ENCODE assay signal across 1 cellular context in genomic region chrX:80511969-80512760, GRCh38.
A peak's percentile ranks its signal among the peaks of the same experiment; 100 is the strongest.
TF ChIP-seq lines count a peak whose summit lies in the region.

No MANE protein-coding gene starts in this region.

TF ChIP-seq in K562, 482 proteins besides CTCF, POLR2A, EP300 and RAD21 (continued from another document and continues in another):
- TF ChIP-seq, protein P1, sequence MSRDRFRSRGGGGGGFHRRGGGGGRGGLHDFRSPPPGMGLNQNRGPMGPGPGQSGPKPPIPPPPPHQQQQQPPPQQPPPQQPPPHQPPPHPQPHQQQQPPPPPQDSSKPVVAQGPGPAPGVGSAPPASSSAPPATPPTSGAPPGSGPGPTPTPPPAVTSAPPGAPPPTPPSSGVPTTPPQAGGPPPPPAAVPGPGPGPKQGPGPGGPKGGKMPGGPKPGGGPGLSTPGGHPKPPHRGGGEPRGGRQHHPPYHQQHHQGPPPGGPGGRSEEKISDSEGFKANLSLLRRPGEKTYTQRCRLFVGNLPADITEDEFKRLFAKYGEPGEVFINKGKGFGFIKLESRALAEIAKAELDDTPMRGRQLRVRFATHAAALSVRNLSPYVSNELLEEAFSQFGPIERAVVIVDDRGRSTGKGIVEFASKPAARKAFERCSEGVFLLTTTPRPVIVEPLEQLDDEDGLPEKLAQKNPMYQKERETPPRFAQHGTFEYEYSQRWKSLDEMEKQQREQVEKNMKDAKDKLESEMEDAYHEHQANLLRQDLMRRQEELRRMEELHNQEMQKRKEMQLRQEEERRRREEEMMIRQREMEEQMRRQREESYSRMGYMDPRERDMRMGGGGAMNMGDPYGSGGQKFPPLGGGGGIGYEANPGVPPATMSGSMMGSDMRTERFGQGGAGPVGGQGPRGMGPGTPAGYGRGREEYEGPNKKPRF (IDR thresholded peaks at IDR 0.05; ENCODE audit: low read depth, low read length) = no peak
- TF ChIP-seq MECOM (CRISPR knock-in tag; IDR thresholded peaks at IDR 0.05) (peak; percentile 37; the same call in 1 of the 2 replicates), SMAD2 (IDR thresholded peaks at IDR 0.05; ENCODE audit: low read depth, low read length) (no peak), PHB (CRISPR knock-in tag; IDR thresholded peaks at IDR 0.05) (no peak), HEY1 (CRISPR knock-in tag; IDR thresholded peaks at IDR 0.05; ENCODE audit: borderline replicate concordance) (no peak), CREB1 (IDR thresholded peaks at IDR 0.05) (peak; percentile 44; the same call in 1 of the 2 replicates), CREB1 (CRISPR knock-in tag; IDR thresholded peaks at IDR 0.05) (no peak), SIRT6 (IDR thresholded peaks at IDR 0.05; ENCODE audit: low read depth, low read length) (no peak), PURB (CRISPR knock-in tag; IDR thresholded peaks at IDR 0.05; ENCODE audit: low read depth) (no peak), PCBP2 (IDR thresholded peaks at IDR 0.05; ENCODE audit: low read depth, low read length, poor library complexity, severe bottlenecking) (no peak), PTRF (tag; IDR thresholded peaks at IDR 0.05) (no peak), MAFK (IDR thresholded peaks at IDR 0.05; ENCODE audit: low read length) (peak; percentile 63), ZNF324 (CRISPR knock-in tag; IDR thresholded peaks at IDR 0.05) (no peak), STAT5B (CRISPR knock-in tag; IDR thresholded peaks at IDR 0.05) (no peak), CBX3 (IDR thresholded peaks at IDR 0.05; ENCODE audit: borderline replicate concordance in 1 of 2, low read length in 2 of 2) (no peak; a peak in 1 of 3 replicates), MAFG (tag; conservative IDR thresholded peaks at IDR 0.05) (peak; percentile 82), THRA (IDR thresholded peaks at IDR 0.05) (no peak), ZNF444 (CRISPR knock-in tag; IDR thresholded peaks at IDR 0.05) (no peak), SRSF1 (IDR thresholded peaks at IDR 0.05; ENCODE audit: low read depth, low read length) (no peak), SIX5 (IDR thresholded peaks at IDR 0.05; ENCODE audit: borderline replicate concordance in 1 of 2, insufficient read depth in 1 of 2, low read depth in 1 of 2, low read length in 2 of 2) (no peak), ZBED1 (IDR thresholded peaks at IDR 0.05) (peak; percentile 67; the same call in 1 of the 2 replicates), ATF2 (CRISPR knock-in tag; IDR thresholded peaks at IDR 0.05) (no peak), ZNF175 (CRISPR knock-in tag; IDR thresholded peaks at IDR 0.05; ENCODE audit: low read depth) (no peak), SP2 (IDR thresholded peaks at IDR 0.05; ENCODE audit: extremely low read depth, low read depth, low read length, poor library complexity, severe bottlenecking) (no peak), NR2C1 (IDR thresholded peaks at IDR 0.05) (no peak), NR2C1 (tag; IDR thresholded peaks at IDR 0.05) (no peak), ILK (tag; IDR thresholded peaks at IDR 0.05; ENCODE audit: borderline replicate concordance, low read depth) (no peak), BDP1 (IDR thresholded peaks at IDR 0.05; ENCODE audit: insufficient read depth, insufficient read length) (no peak), NR3C1 (CRISPR knock-in tag; IDR thresholded peaks at IDR 0.05) (no peak), NUFIP1 (IDR thresholded peaks at IDR 0.05; ENCODE audit: partially characterized antibody) (no peak), RFX7 (CRISPR knock-in tag; IDR thresholded peaks at IDR 0.05) (no peak), CTCFL (IDR thresholded peaks at IDR 0.05; ENCODE audit: borderline replicate concordance, insufficient read depth, low read depth, low read length, poor library complexity, severe bottlenecking) (no peak), ZNF184 (CRISPR knock-in tag; IDR thresholded peaks at IDR 0.05) (no peak), XRCC3 (IDR thresholded peaks at IDR 0.05) (no peak), ARHGAP35 (IDR thresholded peaks at IDR 0.05; ENCODE audit: partially characterized antibody) (no peak), STAG1 (CRISPR knock-in tag; IDR thresholded peaks at IDR 0.05; ENCODE audit: borderline replicate concordance) (no peak), GABPB2 (CRISPR knock-in tag; conservative IDR thresholded peaks at IDR 0.05) (no peak), YY1 (IDR thresholded peaks at IDR 0.05; ENCODE audit: borderline replicate concordance in 1 of 3, control insufficient read depth in 1 of 3, extremely low read depth in 1 of 3, insufficient read depth in 3 of 3, insufficient read length in 1 of 3, insufficient replicate concordance in 2 of 3, low read depth in 1 of 3, low read length in 2 of 3) (no peak), CHD2 (IDR thresholded peaks at IDR 0.05; ENCODE audit: low read depth, low read length) (no peak), TGIF2 (CRISPR knock-in tag; IDR thresholded peaks at IDR 0.05) (no peak), HNRNPLL (IDR thresholded peaks at IDR 0.05; ENCODE audit: low read depth, low read length, poor library complexity, severe bottlenecking) (no peak), BACH1 (tag; IDR thresholded peaks at IDR 0.05) (no peak), ELF4 (CRISPR knock-in tag; IDR thresholded peaks at IDR 0.05) (no peak), ASH1L (IDR thresholded peaks at IDR 0.05; ENCODE audit: borderline replicate concordance, low read depth, partially characterized antibody) (no peak), SNRNP70 (optimal IDR thresholded peaks at IDR 0.05; ENCODE audit: low read depth, low read length) (no peak), MAFF (IDR thresholded peaks at IDR 0.05; ENCODE audit: low read length) (peak; percentile 50; the same call in 1 of the 2 replicates), YBX1 (IDR thresholded peaks at IDR 0.05) (no peak), TBL1XR1 (IDR thresholded peaks at IDR 0.05; ENCODE audit: low read length in 2 of 2) (peak; percentile 61 to 86; a peak in 3 of 4 replicates), ZNF668 (CRISPR knock-in tag; IDR thresholded peaks at IDR 0.05) (no peak), JUNB (CRISPR knock-in tag; conservative IDR thresholded peaks at IDR 0.05) (no peak), ILF3 (IDR thresholded peaks at IDR 0.05; ENCODE audit: borderline replicate concordance) (no peak), SMAD1 (IDR thresholded peaks at IDR 0.05; ENCODE audit: low read depth, low read length, partially characterized antibody) (no peak), HDAC3 (IDR thresholded peaks at IDR 0.05; ENCODE audit: borderline replicate concordance, partially characterized antibody) (peak; percentile 95), SAFB (IDR thresholded peaks at IDR 0.05; ENCODE audit: borderline replicate concordance, low read depth, low read length) (no peak)
- TF ChIP-seq, protein P2, sequence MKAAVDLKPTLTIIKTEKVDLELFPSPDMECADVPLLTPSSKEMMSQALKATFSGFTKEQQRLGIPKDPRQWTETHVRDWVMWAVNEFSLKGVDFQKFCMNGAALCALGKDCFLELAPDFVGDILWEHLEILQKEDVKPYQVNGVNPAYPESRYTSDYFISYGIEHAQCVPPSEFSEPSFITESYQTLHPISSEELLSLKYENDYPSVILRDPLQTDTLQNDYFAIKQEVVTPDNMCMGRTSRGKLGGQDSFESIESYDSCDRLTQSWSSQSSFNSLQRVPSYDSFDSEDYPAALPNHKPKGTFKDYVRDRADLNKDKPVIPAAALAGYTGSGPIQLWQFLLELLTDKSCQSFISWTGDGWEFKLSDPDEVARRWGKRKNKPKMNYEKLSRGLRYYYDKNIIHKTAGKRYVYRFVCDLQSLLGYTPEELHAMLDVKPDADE (conservative IDR thresholded peaks at IDR 0.05; ENCODE audit: control insufficient read depth, low read depth, low read length) = no peak
- TF ChIP-seq, protein P3, sequence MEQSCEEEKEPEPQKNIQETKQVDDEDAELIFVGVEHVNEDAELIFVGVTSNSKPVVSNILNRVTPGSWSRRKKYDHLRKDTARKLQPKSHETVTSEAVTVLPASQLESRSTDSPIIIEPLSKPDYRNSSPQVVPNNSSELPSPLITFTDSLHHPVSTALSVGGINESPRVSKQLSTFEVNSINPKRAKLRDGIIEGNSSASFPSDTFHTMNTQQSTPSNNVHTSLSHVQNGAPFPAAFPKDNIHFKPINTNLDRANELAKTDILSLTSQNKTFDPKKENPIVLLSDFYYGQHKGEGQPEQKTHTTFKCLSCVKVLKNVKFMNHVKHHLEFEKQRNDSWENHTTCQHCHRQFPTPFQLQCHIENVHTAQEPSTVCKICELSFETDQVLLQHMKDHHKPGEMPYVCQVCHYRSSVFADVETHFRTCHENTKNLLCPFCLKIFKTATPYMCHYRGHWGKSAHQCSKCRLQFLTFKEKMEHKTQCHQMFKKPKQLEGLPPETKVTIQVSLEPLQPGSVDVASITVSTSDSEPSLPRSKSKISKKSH (CRISPR knock-in tag; IDR thresholded peaks at IDR 0.05) = no peak
- TF ChIP-seq, protein P4, sequence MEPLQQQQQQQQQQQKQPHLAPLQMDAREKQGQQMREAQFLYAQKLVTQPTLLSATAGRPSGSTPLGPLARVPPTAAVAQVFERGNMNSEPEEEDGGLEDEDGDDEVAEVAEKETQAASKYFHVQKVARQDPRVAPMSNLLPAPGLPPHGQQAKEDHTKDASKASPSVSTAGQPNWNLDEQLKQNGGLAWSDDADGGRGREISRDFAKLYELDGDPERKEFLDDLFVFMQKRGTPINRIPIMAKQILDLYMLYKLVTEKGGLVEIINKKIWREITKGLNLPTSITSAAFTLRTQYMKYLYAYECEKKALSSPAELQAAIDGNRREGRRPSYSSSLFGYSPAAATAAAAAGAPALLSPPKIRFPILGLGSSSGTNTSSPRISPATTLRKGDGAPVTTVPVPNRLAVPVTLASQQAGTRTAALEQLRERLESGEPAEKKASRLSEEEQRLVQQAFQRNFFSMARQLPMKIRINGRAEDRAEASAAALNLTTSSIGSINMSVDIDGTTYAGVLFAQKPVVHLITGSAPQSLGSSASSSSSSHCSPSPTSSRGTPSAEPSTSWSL (CRISPR knock-in tag; IDR thresholded peaks at IDR 0.05; ENCODE audit: borderline replicate concordance) = no peak
- TF ChIP-seq, protein P5, sequence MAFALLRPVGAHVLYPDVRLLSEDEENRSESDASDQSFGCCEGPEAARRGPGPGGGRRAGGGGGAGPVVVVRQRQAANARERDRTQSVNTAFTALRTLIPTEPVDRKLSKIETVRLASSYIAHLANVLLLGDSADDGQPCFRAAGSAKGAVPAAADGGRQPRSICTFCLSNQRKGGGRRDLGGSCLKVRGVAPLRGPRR (CRISPR knock-in tag; IDR thresholded peaks at IDR 0.05) = no peak
- TF ChIP-seq, protein P6, sequence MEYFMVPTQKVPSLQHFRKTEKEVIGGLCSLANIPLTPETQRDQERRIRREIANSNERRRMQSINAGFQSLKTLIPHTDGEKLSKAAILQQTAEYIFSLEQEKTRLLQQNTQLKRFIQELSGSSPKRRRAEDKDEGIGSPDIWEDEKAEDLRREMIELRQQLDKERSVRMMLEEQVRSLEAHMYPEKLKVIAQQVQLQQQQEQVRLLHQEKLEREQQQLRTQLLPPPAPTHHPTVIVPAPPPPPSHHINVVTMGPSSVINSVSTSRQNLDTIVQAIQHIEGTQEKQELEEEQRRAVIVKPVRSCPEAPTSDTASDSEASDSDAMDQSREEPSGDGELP (CRISPR knock-in tag; IDR thresholded peaks at IDR 0.05; ENCODE audit: borderline replicate concordance) = peak; percentile 16; the same call in 1 of the 2 replicates
- TF ChIP-seq, protein P7, sequence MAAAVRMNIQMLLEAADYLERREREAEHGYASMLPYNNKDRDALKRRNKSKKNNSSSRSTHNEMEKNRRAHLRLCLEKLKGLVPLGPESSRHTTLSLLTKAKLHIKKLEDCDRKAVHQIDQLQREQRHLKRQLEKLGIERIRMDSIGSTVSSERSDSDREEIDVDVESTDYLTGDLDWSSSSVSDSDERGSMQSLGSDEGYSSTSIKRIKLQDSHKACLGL (CRISPR knock-in tag; IDR thresholded peaks at IDR 0.05; ENCODE audit: borderline replicate concordance, poor library complexity, severe bottlenecking) = no peak
- TF ChIP-seq, protein P8, sequence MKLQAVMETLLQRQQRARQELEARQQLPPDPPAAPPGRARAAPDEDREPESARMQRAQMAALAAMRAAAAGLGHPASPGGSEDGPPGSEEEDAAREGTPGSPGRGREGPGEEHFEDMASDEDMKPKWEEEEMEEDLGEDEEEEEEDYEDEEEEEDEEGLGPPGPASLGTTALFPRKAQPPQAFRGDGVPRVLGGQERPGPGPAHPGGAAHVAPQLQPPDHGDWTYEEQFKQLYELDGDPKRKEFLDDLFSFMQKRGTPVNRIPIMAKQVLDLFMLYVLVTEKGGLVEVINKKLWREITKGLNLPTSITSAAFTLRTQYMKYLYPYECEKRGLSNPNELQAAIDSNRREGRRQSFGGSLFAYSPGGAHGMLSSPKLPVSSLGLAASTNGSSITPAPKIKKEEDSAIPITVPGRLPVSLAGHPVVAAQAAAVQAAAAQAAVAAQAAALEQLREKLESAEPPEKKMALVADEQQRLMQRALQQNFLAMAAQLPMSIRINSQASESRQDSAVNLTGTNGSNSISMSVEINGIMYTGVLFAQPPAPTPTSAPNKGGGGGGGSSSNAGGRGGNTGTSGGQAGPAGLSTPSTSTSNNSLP (IDR thresholded peaks at IDR 0.05; ENCODE audit: borderline replicate concordance, low read depth, low read length) = no peak
